In genomic region chr5:110032386-110032785, GRCh38 we compare ENCODE assay signal across 20 cellular contexts.
"Had no signal": no experiment of that assay in that cellular context is flagged by ENCODE, and none has a peak within 500 bp of the region (broad histone marks: within the 10 kb centered on the region; RNA-seq: fewer than 3 reads in every experiment).

No MANE protein-coding gene starts in this region.

- H3K4me3 Mint-ChIP-seq: activated CD8-positive, alpha-beta memory T cell treated with anti-CD3 and anti-CD28 coated beads, Interleukin-2, amount 10 ng/mL, durations not matched to agents 7 days and 5 days; activated CD8-positive, alpha-beta T cell treated with anti-CD3 and anti-CD28 coated beads, Interleukin-2, amount 10 ng/mL, durations not matched to agents 7 days and 5 days; nephron progenitor cell; WTC11 had no signal

- H3K9me3 Mint-ChIP-seq: activated naive CD4-positive, alpha-beta T cell treated with anti-CD3 and anti-CD28 coated beads, Interleukin-2, amount 50 U/mL, for 72 hours; activated T-helper 2 cell treated with anti-CD3 and anti-CD28 coated beads, Interferon-gamma antibody, Interleukin-2, Interleukin-4, amounts not matched to agents 10 μg/mL and 5 μg/mL and 100 μg/mL, durations not matched to agents 14 hours and 24 hours and 36 hours; nephron progenitor cell had no signal

- DNase-seq: activated CD4-positive, alpha-beta T cell treated with anti-CD3 and anti-CD28 coated beads for 1 hour; activated CD8-positive, alpha-beta memory T cell treated with anti-CD3 and anti-CD28 coated beads, Interleukin-2, amount 10 ng/mL, durations not matched to agents 7 days and 5 days; activated CD8-positive, alpha-beta T cell treated with anti-CD3 and anti-CD28 coated beads, Interleukin-2, amount 10 ng/mL, durations not matched to agents 7 days and 5 days; activated naive CD4-positive, alpha-beta T cell; activated T-cell treated with anti-CD3 and anti-CD28 coated beads, Interleukin-2, amount 50 U/mL, for 48 hours; colonic mucosa; effector CD8-positive, alpha-beta T cell; esophagus squamous epithelium; foreskin melanocyte; left ventricle myocardium superior; mucosa of descending colon; nephron progenitor cell; nucleus accumbens; spleen; T1000 had no signal

- H3K9me3 ChIP-seq: colonic mucosa, esophagus squamous epithelium, mucosa of descending colon, right atrium auricular region, spleen, tibial nerve had no signal

- H3K27me3 Mint-ChIP-seq: activated CD8-positive, alpha-beta memory T cell treated with anti-CD3 and anti-CD28 coated beads, Interleukin-2, amount 10 ng/mL, durations not matched to agents 7 days and 5 days had no signal

- H3K27ac Mint-ChIP-seq: activated CD8-positive, alpha-beta memory T cell treated with anti-CD3 and anti-CD28 coated beads, Interleukin-2, amount 10 ng/mL, durations not matched to agents 7 days and 5 days; activated CD8-positive, alpha-beta T cell treated with anti-CD3 and anti-CD28 coated beads, Interleukin-2, amount 10 ng/mL, durations not matched to agents 7 days and 5 days; activated naive CD4-positive, alpha-beta T cell treated with anti-CD3 and anti-CD28 coated beads, Interleukin-2, amount 50 U/mL, for 72 hours; activated T-helper 2 cell treated with anti-CD3 and anti-CD28 coated beads, Interferon-gamma antibody, Interleukin-2, Interleukin-4, amounts not matched to agents 10 μg/mL and 5 μg/mL and 100 μg/mL, durations not matched to agents 14 hours and 24 hours and 36 hours; nephron progenitor cell; WTC11 had no signal

- ATAC-seq: activated CD8-positive, alpha-beta memory T cell treated with anti-CD3 and anti-CD28 coated beads, Interleukin-2, amount 10 ng/mL, durations not matched to agents 7 days and 5 days; activated CD8-positive, alpha-beta T cell treated with anti-CD3 and anti-CD28 coated beads, Interleukin-2, amount 10 ng/mL, durations not matched to agents 7 days and 5 days; activated naive CD4-positive, alpha-beta T cell treated with anti-CD3 and anti-CD28 coated beads, Interleukin-2, amount 50 U/mL, for 72 hours; left ventricle myocardium superior; mucosa of descending colon; WTC11 had no signal

- H3K36me3 Mint-ChIP-seq: activated CD8-positive, alpha-beta memory T cell treated with anti-CD3 and anti-CD28 coated beads, Interleukin-2, amount 10 ng/mL, durations not matched to agents 7 days and 5 days; activated naive CD4-positive, alpha-beta T cell treated with anti-CD3 and anti-CD28 coated beads, Interleukin-2, amount 50 U/mL, for 72 hours; WTC11 had no signal

- H3K4me1 Mint-ChIP-seq: nephron progenitor cell had no signal
